Comparison of ENCODE assay signal across 9 cellular contexts in genomic region chr19:13986348-13986904, GRCh38. TPM values are rescaled to one million over a fixed set of nuclear protein-coding genes. Genes with fewer than 3 reads are reported as not detected.
DNase-seq lines count a peak whose midpoint lies in the region; ATAC-seq, FAIRE-seq and TF ChIP-seq lines count a peak whose summit lies in the region.
"Had no signal": no experiment of that assay in that cellular context is flagged by ENCODE, and none has a peak within 500 bp of the region (broad histone marks: within the 10 kb centered on the region; RNA-seq: fewer than 3 reads in every experiment).

No MANE protein-coding gene starts in this region.

- CTCF ChIA-PET in HEK293T (lab: Yijun Ruan, JAX): no interaction called here

- H3K4me2 ChIP-seq in DOHH2 (ENCODE audit: low read length): peak overlapping the region; percentile 85

- POLR2A ChIA-PET in HEK293T (lab: Yijun Ruan, JAX): no interaction called here

- 48 to 69% (median 65%) methylated on average over 1 to 19 of the region's 19 CpGs for WGBS in adrenal gland, 4 donors
- WGBS in small intestine, 3 donors: 37 to 77% (median 57%) methylated on average over 19 of the region's 19 CpGs

- peak; percentile 76 for ATAC-seq in GM21529 (IDR thresholded peaks at IDR 0.05; ENCODE audit: unreplicated experiment)

- no peaks in the 10 kb centered on the region for H3K27me3 ChIP-seq in DOHH2 (ENCODE audit: control insufficient read depth, low read length)
- no peaks in the 10 kb centered on the region for H3K27me3 ChIP-seq in adrenal gland
- H3K27me3 ChIP-seq in small intestine (ENCODE audit: control insufficient read depth in 2 of 2, insufficient read depth in 2 of 2, low read length in 2 of 2): no peaks in the 10 kb centered on the region

- H3K9me2 ChIP-seq in DOHH2 (replicated peaks; ENCODE audit: control insufficient read depth, low read length): no peaks in the 10 kb centered on the region

- H3K9me3 ChIP-seq in DOHH2 (ENCODE audit: control insufficient read depth, insufficient read depth, low read length) (no peaks in the 10 kb centered on the region), adrenal gland (replicated peaks in 1 of 3) (no peaks in the 10 kb centered on the region), small intestine (ENCODE audit: control insufficient read depth, low read depth) (no peaks in the 10 kb centered on the region)

- H3K27ac ChIP-seq in DOHH2 (ENCODE audit: low read depth, low read length) (peak overlapping the region; percentile 85), adrenal gland (peak overlapping the region; percentile 62 to 86 (median 70)), small intestine (ENCODE audit: low read depth in 1 of 2, low read length in 1 of 2) (peak overlapping the region; percentile 87 to 91)
- H3K27ac ChIP-seq: VCaP had no signal

- H3K36me3 ChIP-seq in DOHH2 (ENCODE audit: control insufficient read depth, low read length) (peaks cover 20% of the 10 kb centered on the region), adrenal gland (replicated peaks in 1 of 2) (no peaks in the 10 kb centered on the region), small intestine (ENCODE audit: control insufficient read depth in 2 of 2, insufficient read depth in 2 of 2, low read length in 2 of 2) (peaks cover 2 to 5% of the 10 kb centered on the region in 2 donors)

- H3K4me1 ChIP-seq in DOHH2 (ENCODE audit: control insufficient read depth, low read length) (peaks cover 72% of the 10 kb centered on the region), adrenal gland (replicated peaks in 1 of 2) (peaks cover 12 to 20% of the 10 kb centered on the region in 2 donors), small intestine (ENCODE audit: control insufficient read depth in 2 of 2, insufficient read depth in 1 of 2, low read depth in 1 of 2, low read length in 1 of 2) (no peaks in the 10 kb centered on the region)

- FAIRE-seq in small intestine (lab: Jason Lieb, UNC): no peak

- no peak for TF ChIP-seq CTCF in DOHH2 (IDR thresholded peaks at IDR 0.05; ENCODE audit: low read depth, low read length, poor library complexity, severe bottlenecking)
- TF ChIP-seq CTCF in adrenal gland (IDR thresholded peaks at IDR 0.05): no peak

- intact Hi-C loops in adrenal gland (cut with DNase I): no loop called here

- peak; percentile 95 for DNase-seq in KG1 (lab: John Stamatoyannopoulos, UW)
- peak; percentile 98 for DNase-seq in T follicular helper cell (ENCODE audit: low read depth)
- DNase-seq in adrenal gland: peak; percentile 77 to 94 (median 85)
- DNase-seq in iPS DF 19.7 (ENCODE audit: low read depth, low spot score): peak; percentile 68
- peak; percentile 78 for DNase-seq in small intestine
- DNase-seq in HEK293T (ENCODE audit: extremely low spot score): no peak

- H4K20me1 ChIP-seq in DOHH2 (ENCODE audit: control insufficient read depth, insufficient read depth, low read depth, low read length): no peaks in the 10 kb centered on the region

- no peak for TF ChIP-seq POLR2A in adrenal gland (IDR thresholded peaks at IDR 0.05)

- H3K4me3 ChIP-seq in DOHH2 (ENCODE audit: low read length) (peak overlapping the region; percentile 68), adrenal gland (no peak overlapping the region), small intestine (ENCODE audit: low read depth in 1 of 2, low read length in 2 of 2) (no peak overlapping the region)

- peaks cover 23% of the 10 kb centered on the region for H3F3A ChIP-seq in DOHH2 (ENCODE audit: control insufficient read depth, insufficient read depth)

- H3K79me2 ChIP-seq in DOHH2 (ENCODE audit: control insufficient read depth, low read length): peaks cover 7% of the 10 kb centered on the region; the same call in 1 of the 2 replicates

TF ChIP-seq in HEK293T, 16 proteins besides CTCF, POLR2A, EP300 and RAD21:
- TF ChIP-seq FOXA1 (IDR thresholded peaks at IDR 0.05): no peak

RNA-seq across cellular contexts. Expression of gene RFX1, which starts 19.7 kb away (rescaled TPM):
- 10 to 100 TPM in 3 of 8 donors, 1 to 10 TPM in 5; 5.6 to 21.4 (median 8.3) TPM for total RNA-seq in adrenal gland
- polyA plus RNA-seq in adrenal gland (10 to 100 TPM in 1 of 3 donors, 1 to 10 TPM in 2; 1.4 to 15.4 (median 6.8) TPM), small intestine (1 to 10 TPM; 3.8 to 6.0 (median 4.9) TPM)

RNA-seq across cellular contexts. Expression of gene DCAF15, which starts 34.1 kb away (rescaled TPM):
- 10 to 100 TPM in 6 of 8 donors, 1 to 10 TPM in 2; 7.6 to 22.8 (median 12.8) TPM for total RNA-seq in adrenal gland
- polyA plus RNA-seq in adrenal gland (100 to 1,000 TPM in 1 of 3 donors, 10 to 100 TPM in 1, 1 to 10 TPM in 1; 6.7 to 147 (median 54.1) TPM), small intestine (10 to 100 TPM; 14.1 to 26.8 (median 17.7) TPM)

RNA-seq across cellular contexts. Expression of gene RLN3, which starts 41.5 kb away (rescaled TPM):
- not detected for total RNA-seq in adrenal gland
- polyA plus RNA-seq in adrenal gland: not detected
- polyA plus RNA-seq in small intestine: not detected

RNA-seq across cellular contexts. Expression of gene IL27RA, which starts 45.1 kb away (rescaled TPM):
- 1 to 10 TPM; 1.2 to 5.2 (median 4.1) TPM for total RNA-seq in adrenal gland
- polyA plus RNA-seq in adrenal gland (1 to 10 TPM; 1.6 to 3.6 (median 2.5) TPM), small intestine (1 to 10 TPM in 2 of 3 donors, under 1 TPM in 1; 0.45 to 4.9 (median 1.4) TPM)

RNA-seq across cellular contexts. Expression of gene PODNL1, which starts 48.2 kb away (rescaled TPM):
- total RNA-seq in adrenal gland: 1 to 10 TPM in 1 of 8 donors, under 1 TPM in 5, not detected in 2; 0.35 to 2.1 (median 0.52) TPM
- polyA plus RNA-seq in adrenal gland (1 to 10 TPM in 2 of 3 donors, under 1 TPM in 1; 0.15 to 1.7 (median 1.1) TPM), small intestine (1 to 10 TPM in 1 of 3 donors, not detected in 2; 1.7 TPM)
